Comparison of ENCODE assay signal across 1 cellular context in genomic region chr1:205321959-205322283, GRCh38.
TF ChIP-seq lines count a peak whose summit lies in the region.

No MANE protein-coding gene starts in this region.

TF ChIP-seq in liver, 16 proteins besides CTCF, POLR2A, EP300 and RAD21 (continued from another document):
- TF ChIP-seq, protein P1, sequence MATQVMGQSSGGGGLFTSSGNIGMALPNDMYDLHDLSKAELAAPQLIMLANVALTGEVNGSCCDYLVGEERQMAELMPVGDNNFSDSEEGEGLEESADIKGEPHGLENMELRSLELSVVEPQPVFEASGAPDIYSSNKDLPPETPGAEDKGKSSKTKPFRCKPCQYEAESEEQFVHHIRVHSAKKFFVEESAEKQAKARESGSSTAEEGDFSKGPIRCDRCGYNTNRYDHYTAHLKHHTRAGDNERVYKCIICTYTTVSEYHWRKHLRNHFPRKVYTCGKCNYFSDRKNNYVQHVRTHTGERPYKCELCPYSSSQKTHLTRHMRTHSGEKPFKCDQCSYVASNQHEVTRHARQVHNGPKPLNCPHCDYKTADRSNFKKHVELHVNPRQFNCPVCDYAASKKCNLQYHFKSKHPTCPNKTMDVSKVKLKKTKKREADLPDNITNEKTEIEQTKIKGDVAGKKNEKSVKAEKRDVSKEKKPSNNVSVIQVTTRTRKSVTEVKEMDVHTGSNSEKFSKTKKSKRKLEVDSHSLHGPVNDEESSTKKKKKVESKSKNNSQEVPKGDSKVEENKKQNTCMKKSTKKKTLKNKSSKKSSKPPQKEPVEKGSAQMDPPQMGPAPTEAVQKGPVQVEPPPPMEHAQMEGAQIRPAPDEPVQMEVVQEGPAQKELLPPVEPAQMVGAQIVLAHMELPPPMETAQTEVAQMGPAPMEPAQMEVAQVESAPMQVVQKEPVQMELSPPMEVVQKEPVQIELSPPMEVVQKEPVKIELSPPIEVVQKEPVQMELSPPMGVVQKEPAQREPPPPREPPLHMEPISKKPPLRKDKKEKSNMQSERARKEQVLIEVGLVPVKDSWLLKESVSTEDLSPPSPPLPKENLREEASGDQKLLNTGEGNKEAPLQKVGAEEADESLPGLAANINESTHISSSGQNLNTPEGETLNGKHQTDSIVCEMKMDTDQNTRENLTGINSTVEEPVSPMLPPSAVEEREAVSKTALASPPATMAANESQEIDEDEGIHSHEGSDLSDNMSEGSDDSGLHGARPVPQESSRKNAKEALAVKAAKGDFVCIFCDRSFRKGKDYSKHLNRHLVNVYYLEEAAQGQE (IDR thresholded peaks at IDR 0.05), result no peak
- no peak for TF ChIP-seq FOXA2 (IDR thresholded peaks at IDR 0.05)
TF ChIP-seq in liver: peak in this region for 6.
